ENCODE assay signal across 21 cellular contexts in the genomic region with DNA sequence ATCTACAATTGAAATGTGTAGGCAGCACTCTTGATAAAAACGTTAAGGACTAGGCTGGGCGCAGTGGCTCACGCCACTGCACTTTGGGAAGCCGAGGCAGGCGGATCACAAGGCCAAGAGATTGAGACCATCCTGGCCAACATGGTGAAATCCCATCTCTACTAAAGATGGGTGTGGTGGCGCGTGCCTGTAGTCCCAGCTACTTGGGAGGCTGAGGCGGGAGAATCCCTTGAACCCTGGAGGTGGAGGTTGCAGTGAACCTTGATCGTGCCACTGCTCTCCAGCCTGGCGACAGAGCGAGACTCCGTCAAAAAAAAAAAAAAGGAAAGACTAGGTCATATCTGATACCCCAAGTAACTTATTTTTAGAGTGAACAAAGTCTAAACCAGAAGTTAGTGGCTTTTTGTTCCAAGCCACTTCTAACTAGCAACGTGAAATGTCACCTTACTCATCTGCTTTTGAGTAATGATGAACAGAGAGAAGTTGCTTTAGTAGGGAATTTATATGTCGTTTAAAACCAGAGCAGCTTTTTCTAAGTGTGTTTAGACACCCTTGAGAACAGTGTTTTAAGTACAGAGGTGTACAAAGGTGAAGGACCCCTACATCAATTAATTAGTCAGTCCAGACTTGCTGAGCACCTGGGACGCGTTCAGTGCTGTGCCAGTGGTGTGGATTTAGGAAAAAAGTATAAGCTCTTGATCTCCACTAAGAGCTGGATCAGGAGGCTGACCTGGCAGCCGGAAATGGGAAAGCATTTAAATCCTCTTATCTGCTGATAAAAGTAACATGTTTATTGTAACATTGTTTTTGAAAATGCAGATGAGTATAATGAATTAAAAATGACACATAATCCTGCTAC. TPM values are rescaled to one million over a fixed set of nuclear protein-coding genes. Genes with fewer than 3 reads are reported as not detected.
DNase-seq lines count a peak whose midpoint lies in the region; ATAC-seq and TF ChIP-seq lines count a peak whose summit lies in the region.
"Had no signal": no experiment of that assay in that cellular context is flagged by ENCODE, and none has a peak within 500 bp of the region (broad histone marks: within the 10 kb centered on the region; RNA-seq: fewer than 3 reads in every experiment).

No MANE protein-coding gene starts in this region.

- H3K4me3 Mint-ChIP-seq in activated naive CD4-positive, alpha-beta T cell treated with anti-CD3 and anti-CD28 coated beads for 36 hours = peak overlapping the region; percentile 11
- H3K4me3 Mint-ChIP-seq in activated naive CD8-positive, alpha-beta T cell treated with anti-CD3 and anti-CD28 coated beads, Interleukin-2, amount 50 U/mL, for 24 hours = peak overlapping the region; percentile 75
- peak overlapping the region; percentile 2 to 53 for H3K4me3 Mint-ChIP-seq in stimulated activated naive B cell treated with anti-CD40 and anti-IgM and Interleukin-4, amounts not matched to agents 10 μg/mL and 1 μg/mL and 100 μg/mL, for 72 hours
- H3K4me3 Mint-ChIP-seq: activated B cell treated with CpG ODN at 0.5 μM for 24 hours had no signal

- H3K9me2 ChIP-seq in PC-9 (ENCODE audit: insufficient read depth) = no peaks in the 10 kb centered on the region

- CTCF ChIA-PET in activated naive CD4-positive, alpha-beta T cell treated with anti-CD3 and anti-CD28 coated beads for 36 hours (lab: Charles Lee) = interaction anchor here (1.0 kb wide), 1 partner anchor 9 kb away, joined by 4 read pairs; no protein-coding TSS in a partner anchor
- CTCF ChIA-PET in PC-9 (lab: Charles Lee) = no interaction called here

- no peak overlapping the region for H2AFZ ChIP-seq in PC-9

- TF ChIP-seq CTCF in PC-9 (conservative IDR thresholded peaks at IDR 0.05) = no peak

- no peak overlapping the region for H3K4me3 ChIP-seq in PC-9
- H3K4me3 ChIP-seq: ascending aorta, left ventricle myocardium inferior, pancreas, tibial nerve had no signal

- H3K9me3 ChIP-seq in PC-9 (ENCODE audit: insufficient read depth, low read depth) = peaks cover 3% of the 10 kb centered on the region; the same call in 1 of the 2 replicates
- H3K9me3 ChIP-seq: ascending aorta, Caco-2, left ventricle myocardium inferior, pancreas, tibial nerve had no signal

- ATAC-seq in activated naive CD8-positive, alpha-beta T cell treated with anti-CD3 and anti-CD28 coated beads, Interleukin-2, amount 50 U/mL, for 24 hours = peak; percentile 53
- peak; percentile 61 to 66 for ATAC-seq in stimulated activated naive B cell treated with anti-CD40 and anti-IgM and Interleukin-4, amounts not matched to agents 10 μg/mL and 1 μg/mL and 100 μg/mL, for 72 hours (replicated peaks)
- ATAC-seq: pancreas had no signal

- H3K4me1 ChIP-seq in PC-9 (replicated peaks; ENCODE audit: insufficient read depth) = peaks cover 61% of the 10 kb centered on the region

- no peaks in the 10 kb centered on the region for H3K79me2 ChIP-seq in PC-9 (ENCODE audit: low read depth)

- no peaks in the 10 kb centered on the region for H3K27me3 ChIP-seq in PC-9 (ENCODE audit: insufficient read depth, low read depth)
- H3K27me3 ChIP-seq: ascending aorta, pancreas, tibial nerve had no signal

- H4K20me1 ChIP-seq in PC-9 (ENCODE audit: insufficient read depth) = no peaks in the 10 kb centered on the region

- H3K36me3 Mint-ChIP-seq in activated naive CD4-positive, alpha-beta T cell treated with anti-CD3 and anti-CD28 coated beads for 36 hours (ENCODE audit: low read depth) = no peaks in the 10 kb centered on the region
- peaks cover 2% of the 10 kb centered on the region for H3K36me3 Mint-ChIP-seq in activated naive CD8-positive, alpha-beta T cell treated with anti-CD3 and anti-CD28 coated beads, Interleukin-2, amount 50 U/mL, for 24 hours (ENCODE audit: low read depth)
- no peaks in the 10 kb centered on the region for H3K36me3 Mint-ChIP-seq in stimulated activated naive B cell treated with anti-CD40 and anti-IgM and Interleukin-4, amounts not matched to agents 10 μg/mL and 1 μg/mL and 100 μg/mL, for 72 hours

- H3F3A ChIP-seq in PC-9 (ENCODE audit: insufficient read depth, low read depth) = peaks cover 29% of the 10 kb centered on the region

- H3K36me3 ChIP-seq in PC-9 (ENCODE audit: low read depth) = no peaks in the 10 kb centered on the region
- H3K36me3 ChIP-seq: ascending aorta, left ventricle myocardium inferior, pancreas, tibial nerve had no signal

- H3K9me3 Mint-ChIP-seq in activated naive CD4-positive, alpha-beta T cell treated with anti-CD3 and anti-CD28 coated beads for 36 hours = no peaks in the 10 kb centered on the region
- H3K9me3 Mint-ChIP-seq in activated naive CD8-positive, alpha-beta T cell treated with anti-CD3 and anti-CD28 coated beads, Interleukin-2, amount 50 U/mL, for 24 hours = peaks cover 3% of the 10 kb centered on the region
- H3K9me3 Mint-ChIP-seq in stimulated activated naive B cell treated with anti-CD40 and anti-IgM and Interleukin-4, amounts not matched to agents 10 μg/mL and 1 μg/mL and 100 μg/mL, for 72 hours = no peaks in the 10 kb centered on the region
- H3K9me3 Mint-ChIP-seq: activated B cell treated with CpG ODN at 0.5 μM for 24 hours had no signal

- DNase-seq in activated naive CD4-positive, alpha-beta T cell treated with anti-CD3 and anti-CD28 coated beads for 36 hours = no peak
- no peak for DNase-seq in activated naive CD4-positive, alpha-beta T cell (lab: John Stamatoyannopoulos, UW)
- DNase-seq in PC-9 (no peak), H4 (ENCODE audit: low spot score) (no peak), RPMI8226 (no peak), hypothalamus (lab: John Stamatoyannopoulos, UW) (no peak)
- peak; percentile 34 for DNase-seq in activated naive CD8-positive, alpha-beta T cell treated with anti-CD3 and anti-CD28 coated beads, Interleukin-2, amount 50 U/mL, for 24 hours
- DNase-seq in stimulated activated naive B cell treated with anti-CD40 and anti-IgM and Interleukin-4, amounts not matched to agents 10 μg/mL and 1 μg/mL and 100 μg/mL, for 72 hours = no peak
- DNase-seq: activated B cell treated with CpG ODN at 0.5 μM for 24 hours; Caco-2; foreskin fibroblast; GDM1; GOT3; left ventricle myocardium inferior; NCI-H2029; pancreas; stimulated activated CD4-positive, alpha-beta T cell treated with anti-CD3 and anti-CD28 coated beads, Interleukin-4, amount 100 ng/mL, for 24 hours; stimulated activated CD8-positive, alpha-beta memory T cell treated with anti-CD3 and anti-CD28 coated beads, Interleukin-4, amount 100 ng/mL, for 48 hours had no signal

- no TSS peak for BruUV-seq in PC-9 (replicated peaks; lab: Mats Ljungman, UMichigan)

- peak overlapping the region; percentile 70; the same call in 1 of the 2 replicates for H3K4me2 ChIP-seq in PC-9

- POLR2A ChIA-PET in PC-9 (lab: Charles Lee; ENCODE audit: unreplicated experiment) = no interaction called here

- intact Hi-C loops in activated naive CD4-positive, alpha-beta T cell treated with anti-CD3 and anti-CD28 coated beads for 36 hours (cut with micrococcal nuclease) = loop anchor here (1.0 to 5.0 kb wide), 2 partner anchors 8 to 753 kb away; no protein-coding TSS in a partner anchor
- intact Hi-C loops in PC-9 (cut with micrococcal nuclease; ENCODE audit: unreplicated experiment) = no loop called here

- H3K27me3 Mint-ChIP-seq in activated naive CD4-positive, alpha-beta T cell treated with anti-CD3 and anti-CD28 coated beads for 36 hours (ENCODE audit: low read depth) = no peaks in the 10 kb centered on the region
- H3K27me3 Mint-ChIP-seq in activated naive CD8-positive, alpha-beta T cell treated with anti-CD3 and anti-CD28 coated beads, Interleukin-2, amount 50 U/mL, for 24 hours = no peaks in the 10 kb centered on the region
- H3K27me3 Mint-ChIP-seq in stimulated activated naive B cell treated with anti-CD40 and anti-IgM and Interleukin-4, amounts not matched to agents 10 μg/mL and 1 μg/mL and 100 μg/mL, for 72 hours = no peaks in the 10 kb centered on the region

- H3K27ac Mint-ChIP-seq in activated naive CD4-positive, alpha-beta T cell treated with anti-CD3 and anti-CD28 coated beads for 36 hours = peak overlapping the region; percentile 91
- H3K27ac Mint-ChIP-seq in activated naive CD8-positive, alpha-beta T cell treated with anti-CD3 and anti-CD28 coated beads, Interleukin-2, amount 50 U/mL, for 24 hours = peak overlapping the region; percentile 93
- peak overlapping the region; percentile 89 for H3K27ac Mint-ChIP-seq in stimulated activated naive B cell treated with anti-CD40 and anti-IgM and Interleukin-4, amounts not matched to agents 10 μg/mL and 1 μg/mL and 100 μg/mL, for 72 hours
- H3K27ac Mint-ChIP-seq: activated B cell treated with CpG ODN at 0.5 μM for 24 hours had no signal

- peaks cover 44% of the 10 kb centered on the region for H3K4me1 Mint-ChIP-seq in activated naive CD4-positive, alpha-beta T cell treated with anti-CD3 and anti-CD28 coated beads for 36 hours (ENCODE audit: low read depth)
- H3K4me1 Mint-ChIP-seq in activated naive CD8-positive, alpha-beta T cell treated with anti-CD3 and anti-CD28 coated beads, Interleukin-2, amount 50 U/mL, for 24 hours = peaks cover 91% of the 10 kb centered on the region
- H3K4me1 Mint-ChIP-seq in stimulated activated naive B cell treated with anti-CD40 and anti-IgM and Interleukin-4, amounts not matched to agents 10 μg/mL and 1 μg/mL and 100 μg/mL, for 72 hours = peaks cover 18 to 55% of the 10 kb centered on the region in 2 donors

- H3K27ac ChIP-seq in PC-9 = peak overlapping the region; percentile 90
- H3K27ac ChIP-seq: ascending aorta, pancreas, RWPE1, tibial nerve had no signal

RNA-seq across cellular contexts. Expression of gene SPRY1, which starts 23.5 kb away (rescaled TPM):
- total RNA-seq in activated naive CD4-positive, alpha-beta T cell treated with anti-CD3 and anti-CD28 coated beads for 36 hours = 10 to 100 TPM; 16.9 to 20.3 TPM
- total RNA-seq in PC-9 (2021) = 13.1 and 18.3 TPM in 2 replicates
- 1.3 and 2.6 TPM in 2 replicates for total RNA-seq in H4 (2014; rRNA removed; shearing (Covaris generic))

Comparison
In these comparisons a context has a peak if more than half of its experiments do, and no peak if none do; other contexts are left out.
1. H3K4me3 Mint-ChIP-seq: peak in every context shown above with its lines; median percentile 75 in activated naive CD8-positive, alpha-beta T cell treated with anti-CD3 and anti-CD28 coated beads, Interleukin-2, amount 50 U/mL, for 24 hours; 28 in stimulated activated naive B cell treated with anti-CD40 and anti-IgM and Interleukin-4, amounts not matched to agents 10 μg/mL and 1 μg/mL and 100 μg/mL, for 72 hours; 11 in activated naive CD4-positive, alpha-beta T cell treated with anti-CD3 and anti-CD28 coated beads for 36 hours.